In the genomic region with DNA sequence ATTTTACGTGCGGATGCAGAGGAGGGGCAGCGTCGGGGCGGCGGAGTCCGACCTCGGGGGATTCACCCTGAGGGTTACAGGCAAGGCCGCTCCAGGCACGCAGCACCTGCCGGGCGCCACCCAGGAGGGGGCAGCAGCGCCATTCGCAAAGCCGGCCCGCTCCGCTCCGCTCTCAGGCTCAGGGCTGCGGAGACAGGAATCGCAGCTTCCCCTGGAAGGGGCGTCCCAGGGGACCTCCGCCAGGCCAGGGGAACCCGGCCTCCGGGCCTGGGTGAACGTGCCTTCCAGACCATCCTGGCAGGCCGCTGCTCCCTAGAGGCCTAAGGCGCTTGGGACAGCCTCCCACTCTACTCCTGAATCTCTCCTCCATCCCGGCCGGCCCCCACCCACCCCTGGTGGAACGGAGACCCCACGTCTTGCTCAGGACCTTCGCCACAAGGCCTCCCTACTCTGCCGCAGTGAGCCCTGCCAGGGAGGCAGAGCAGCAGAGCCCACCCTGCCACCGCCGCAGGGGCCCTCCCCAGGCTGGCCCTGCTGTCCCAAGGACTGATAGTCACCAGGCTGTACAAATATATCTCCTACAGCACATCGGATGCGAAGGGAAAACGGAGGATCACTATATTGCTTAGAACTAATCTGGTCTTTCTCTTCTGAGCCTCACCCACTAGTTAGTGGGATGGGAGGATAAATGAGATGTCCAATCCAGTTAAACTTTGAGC, we compare ENCODE assay signal across 1 cellular context.
TF ChIP-seq lines count a peak whose summit lies in the region.

No MANE protein-coding gene starts in this region.

TF ChIP-seq in HepG2, 621 proteins besides CTCF, POLR2A, EP300 and RAD21 (continued from another document):
- TF ChIP-seq HNRNPK (IDR thresholded peaks at IDR 0.05; ENCODE audit: low read depth, low read length, poor library complexity, severe bottlenecking) = peak; percentile 38
